Comparison of ENCODE assay signal across 23 cellular contexts in genomic region chr3:43268636-43269035, GRCh38.
"Had no signal": no experiment of that assay in that cellular context is flagged by ENCODE, and none has a peak within 500 bp of the region (broad histone marks: within the 10 kb centered on the region; RNA-seq: fewer than 3 reads in every experiment).

No MANE protein-coding gene starts in this region.

- ATAC-seq: activated CD8-positive, alpha-beta memory T cell treated with anti-CD3 and anti-CD28 coated beads, Interleukin-2, amount 10 ng/mL, durations not matched to agents 7 days and 5 days; body of pancreas; gastrocnemius medialis; left lung; naive thymus-derived CD8-positive, alpha-beta T cell; right lobe of liver; T-cell had no signal

- DNase-seq: activated CD4-positive, alpha-beta T cell treated with anti-CD3 and anti-CD28 coated beads, Interleukin-2, amount 50 U/mL, for 4 hours; activated CD8-positive, alpha-beta memory T cell treated with anti-CD3 and anti-CD28 coated beads, Interleukin-2, amount 10 ng/mL, durations not matched to agents 7 days and 5 days; activated gamma-delta T cell treated with Interleukin-2 at 50 U/mL for 16 hours; activated T-cell treated with anti-CD3 and anti-CD28 coated beads for 4 hours; anterior cingulate cortex; body of pancreas; gastrocnemius medialis; hippocampal formation; kidney glomerular epithelial cell; left lung; naive thymus-derived CD8-positive, alpha-beta T cell; posterior cingulate gyrus; right lobe of liver; stimulated activated CD4-positive, alpha-beta T cell treated with anti-CD3 and anti-CD28 coated beads, Interleukin-1b, Interleukin-23, amount 100 ng/mL, for 48 hours; T-cell; testis; trophoblast cell; uterus had no signal

- H3K9me3 Mint-ChIP-seq: mesothelial cell of epicardium; neural progenitor cell; T-cell; T-helper 2 cell treated with Interferon-gamma antibody and Interleukin-4, amounts not matched to agents 5 μg/mL and 100 μg/mL, for 36 hours had no signal

- H3K9me3 ChIP-seq: body of pancreas, gastrocnemius medialis, left lung, right lobe of liver, testis, uterus had no signal

- H3K4me3 Mint-ChIP-seq: activated CD8-positive, alpha-beta memory T cell treated with anti-CD3 and anti-CD28 coated beads, Interleukin-2, amount 10 ng/mL, durations not matched to agents 7 days and 5 days; mesothelial cell of epicardium; naive thymus-derived CD8-positive, alpha-beta T cell; neural progenitor cell; T-cell; T-helper 2 cell treated with Interferon-gamma antibody and Interleukin-4, amounts not matched to agents 5 μg/mL and 100 μg/mL, for 36 hours had no signal

- H3K4me3 ChIP-seq: body of pancreas, gastrocnemius medialis, left lung, neural progenitor cell, right lobe of liver, skin epidermis, testis, uterus had no signal

- H3K4me1 Mint-ChIP-seq: activated CD8-positive, alpha-beta memory T cell treated with anti-CD3 and anti-CD28 coated beads, Interleukin-2, amount 10 ng/mL, durations not matched to agents 7 days and 5 days; mesothelial cell of epicardium; neural progenitor cell; T-cell had no signal

- H3K27me3 ChIP-seq: body of pancreas, gastrocnemius medialis, left lung, neural progenitor cell, right lobe of liver, testis, uterus had no signal

- H3K36me3 Mint-ChIP-seq: mesothelial cell of epicardium; naive thymus-derived CD8-positive, alpha-beta T cell; neural progenitor cell; T-cell had no signal

- H3K27ac Mint-ChIP-seq: activated CD8-positive, alpha-beta memory T cell treated with anti-CD3 and anti-CD28 coated beads, Interleukin-2, amount 10 ng/mL, durations not matched to agents 7 days and 5 days; mesothelial cell of epicardium; neural progenitor cell; T-cell; T-helper 2 cell treated with Interferon-gamma antibody and Interleukin-4, amounts not matched to agents 5 μg/mL and 100 μg/mL, for 36 hours had no signal

- H3K36me3 ChIP-seq: gastrocnemius medialis, left lung, neural progenitor cell, right lobe of liver, uterus had no signal

- H3K27me3 Mint-ChIP-seq: activated CD8-positive, alpha-beta memory T cell treated with anti-CD3 and anti-CD28 coated beads, Interleukin-2, amount 10 ng/mL, durations not matched to agents 7 days and 5 days; naive thymus-derived CD8-positive, alpha-beta T cell had no signal

- H3K4me1 ChIP-seq: body of pancreas, gastrocnemius medialis, left lung, neural progenitor cell, right lobe of liver, testis, uterus had no signal

- H3K27ac ChIP-seq: body of pancreas, gastrocnemius medialis, left lung, neural progenitor cell, right lobe of liver, testis, uterus, VCaP had no signal
